In the genomic region with DNA sequence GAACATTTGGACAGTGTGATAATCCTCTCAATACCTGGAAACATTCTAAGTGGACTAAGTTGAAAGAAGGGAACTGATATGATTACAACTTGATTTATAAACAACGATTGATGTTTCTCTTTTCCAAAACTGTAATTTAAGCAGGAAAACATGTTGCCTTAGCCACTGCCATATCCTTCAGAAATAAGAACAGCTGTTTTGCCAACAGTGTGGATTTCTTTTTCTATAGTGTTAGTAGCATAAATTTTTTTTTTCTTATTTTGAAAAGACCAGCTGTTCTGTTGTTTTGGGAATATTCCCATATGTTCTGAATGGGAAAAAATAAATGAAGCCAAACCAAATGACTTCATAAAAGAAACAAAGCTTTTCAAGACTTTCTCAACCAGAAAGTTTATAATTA, we compare ENCODE assay signal across 29 cellular contexts.
A peak's percentile ranks its signal among the peaks of the same experiment; 100 is the strongest.
DNase-seq lines count a peak whose midpoint lies in the region; ATAC-seq and TF ChIP-seq lines count a peak whose summit lies in the region.
"Had no signal": no experiment of that assay in that cellular context is flagged by ENCODE, and none has a peak within 500 bp of the region (broad histone marks: within the 10 kb centered on the region; RNA-seq: fewer than 3 reads in every experiment).

No MANE protein-coding gene starts in this region.

- intact Hi-C loops in left ventricle myocardium inferior (cut with micrococcal nuclease) (no loop called here), left cardiac atrium (cut with DNase I) (no loop called here)

- peak overlapping the region; percentile 11 for H3K27ac ChIP-seq in left ventricle myocardium inferior (replicated peaks)

- no peaks in the 10 kb centered on the region for H3K36me3 ChIP-seq in left ventricle myocardium inferior

- ATAC-seq in left cardiac atrium = no peak
- no peak for ATAC-seq in GM21447 (IDR thresholded peaks at IDR 0.05; ENCODE audit: unreplicated experiment)
- no peak for ATAC-seq in esophagus mucosa
- ATAC-seq: HepG2, T-cell had no signal

- H3K4me3 ChIP-seq in left ventricle myocardium inferior = no peak overlapping the region
- H3K4me3 ChIP-seq: GM12878 had no signal

- no peak for TF ChIP-seq CTCF in left ventricle myocardium inferior (IDR thresholded peaks at IDR 0.05; ENCODE audit: borderline replicate concordance)

- DNase-seq in left ventricle myocardium inferior (no peak), left cardiac atrium (no peak), NCI-H2171 treated with DMSO at 0.1 percent for 48 hours (lab: John Stamatoyannopoulos, UW) (peak; percentile 81), dermis blood vessel endothelial cell (peak; percentile 8), superior temporal gyrus (ENCODE audit: extremely low spot score) (peak; percentile 28), cerebellar nuclear complex (lab: John Stamatoyannopoulos, UW) (no peak)
- DNase-seq: C1 segment of cervical spinal cord; CD4-positive, alpha-beta memory T cell; COR-L47; DMS79; EL; GDM1; H7; Karpas-422; MV-4-11; NCI-H1105; NCI-H1436 treated with DMSO at 0.1 percent for 48 hours; NCI-H2029; NCI-H226; NCI-H526; NCI-H82; NK-92 treated with Interleukin-12 subunit alpha and Interleukin-12 subunit beta, amount 100 ng/mL, for 24 hours; Right ventricle myocardium superior; RPMI8226; T-cell had no signal

- no peaks in the 10 kb centered on the region for H3K9me3 ChIP-seq in left ventricle myocardium inferior (replicated peaks)

- no peaks in the 10 kb centered on the region for H3K27me3 ChIP-seq in left ventricle myocardium inferior (ENCODE audit: low read depth)

- peaks cover 14% of the 10 kb centered on the region for H3K4me1 ChIP-seq in left ventricle myocardium inferior

Comparison
In these comparisons a context has a peak if more than half of its experiments do, and no peak if none do; other contexts are left out.
1. DNase-seq: peak in NCI-H2171 treated with DMSO at 0.1 percent for 48 hours (single experiment), dermis blood vessel endothelial cell (single experiment) and superior temporal gyrus (single experiment); none in left ventricle myocardium inferior (single experiment), left cardiac atrium (single experiment) and cerebellar nuclear complex (0 of 2).